2 cellular contexts compared by ENCODE assay signal in the genomic region with DNA sequence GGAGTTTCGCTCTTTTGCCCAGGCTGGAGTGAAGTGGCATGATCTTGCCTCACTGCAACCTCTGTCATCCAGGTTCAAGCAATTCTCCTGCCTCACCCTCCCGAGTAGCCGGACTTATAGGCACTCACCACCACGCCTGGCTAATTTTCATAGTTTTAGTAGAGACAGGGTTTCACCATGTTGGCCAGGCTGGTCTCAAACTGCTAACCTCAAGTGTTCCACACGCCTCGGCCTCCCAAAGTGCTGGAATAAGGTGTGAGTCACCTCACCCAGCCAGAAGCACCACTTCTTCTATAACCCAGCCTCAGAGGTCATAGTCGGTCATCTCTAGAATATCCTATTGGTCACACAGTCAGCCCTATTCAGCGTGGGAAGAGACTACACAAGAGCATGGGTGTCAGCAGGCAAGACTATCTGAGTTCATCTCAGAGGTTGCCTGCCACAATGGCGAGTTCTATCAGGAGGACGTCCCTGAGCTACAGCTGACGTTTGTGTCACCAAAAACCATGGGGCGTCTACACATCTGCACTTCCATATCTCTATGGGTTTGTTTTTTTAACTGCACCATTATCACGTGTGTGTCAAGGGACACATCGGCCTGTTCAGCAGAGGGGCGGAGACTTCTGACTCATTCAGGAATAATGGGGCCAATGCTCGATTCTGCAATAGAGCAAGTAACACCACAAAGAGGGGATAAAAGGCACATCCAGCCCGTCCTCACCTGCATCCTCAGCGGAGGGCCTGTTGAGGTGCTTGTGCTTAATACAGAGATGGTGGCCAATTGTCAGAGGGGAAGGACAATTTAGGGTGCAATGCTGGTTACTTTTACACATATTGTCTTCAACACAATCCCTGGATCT.
TF ChIP-seq lines count a peak whose summit lies in the region.

No MANE protein-coding gene starts in this region.

TF ChIP-seq in Ishikawa, 13 proteins besides CTCF, POLR2A, EP300 and RAD21 (continued from another document):
- TF ChIP-seq, protein P1, sequence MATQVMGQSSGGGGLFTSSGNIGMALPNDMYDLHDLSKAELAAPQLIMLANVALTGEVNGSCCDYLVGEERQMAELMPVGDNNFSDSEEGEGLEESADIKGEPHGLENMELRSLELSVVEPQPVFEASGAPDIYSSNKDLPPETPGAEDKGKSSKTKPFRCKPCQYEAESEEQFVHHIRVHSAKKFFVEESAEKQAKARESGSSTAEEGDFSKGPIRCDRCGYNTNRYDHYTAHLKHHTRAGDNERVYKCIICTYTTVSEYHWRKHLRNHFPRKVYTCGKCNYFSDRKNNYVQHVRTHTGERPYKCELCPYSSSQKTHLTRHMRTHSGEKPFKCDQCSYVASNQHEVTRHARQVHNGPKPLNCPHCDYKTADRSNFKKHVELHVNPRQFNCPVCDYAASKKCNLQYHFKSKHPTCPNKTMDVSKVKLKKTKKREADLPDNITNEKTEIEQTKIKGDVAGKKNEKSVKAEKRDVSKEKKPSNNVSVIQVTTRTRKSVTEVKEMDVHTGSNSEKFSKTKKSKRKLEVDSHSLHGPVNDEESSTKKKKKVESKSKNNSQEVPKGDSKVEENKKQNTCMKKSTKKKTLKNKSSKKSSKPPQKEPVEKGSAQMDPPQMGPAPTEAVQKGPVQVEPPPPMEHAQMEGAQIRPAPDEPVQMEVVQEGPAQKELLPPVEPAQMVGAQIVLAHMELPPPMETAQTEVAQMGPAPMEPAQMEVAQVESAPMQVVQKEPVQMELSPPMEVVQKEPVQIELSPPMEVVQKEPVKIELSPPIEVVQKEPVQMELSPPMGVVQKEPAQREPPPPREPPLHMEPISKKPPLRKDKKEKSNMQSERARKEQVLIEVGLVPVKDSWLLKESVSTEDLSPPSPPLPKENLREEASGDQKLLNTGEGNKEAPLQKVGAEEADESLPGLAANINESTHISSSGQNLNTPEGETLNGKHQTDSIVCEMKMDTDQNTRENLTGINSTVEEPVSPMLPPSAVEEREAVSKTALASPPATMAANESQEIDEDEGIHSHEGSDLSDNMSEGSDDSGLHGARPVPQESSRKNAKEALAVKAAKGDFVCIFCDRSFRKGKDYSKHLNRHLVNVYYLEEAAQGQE (IDR thresholded peaks at IDR 0.05; ENCODE audit: low read depth), result no peak

TF ChIP-seq in K562, 482 proteins besides CTCF, POLR2A, EP300 and RAD21 (continued from another document and continues in another):
- TF ChIP-seq ETS2 (tag; IDR thresholded peaks at IDR 0.05; ENCODE audit: borderline replicate concordance, poor library complexity, severe bottlenecking) (no peak), YBX1 (IDR thresholded peaks at IDR 0.05) (no peak), ZEB2 (IDR thresholded peaks at IDR 0.05) (peak; percentile 45; the same call in 1 of the 2 replicates), ESRRB (CRISPR knock-in tag; IDR thresholded peaks at IDR 0.05; ENCODE audit: borderline replicate concordance) (no peak), FOS (IDR thresholded peaks at IDR 0.05; ENCODE audit: extremely low read depth, insufficient read length) (peak; percentile 11), ZNF133 (CRISPR knock-in tag; IDR thresholded peaks at IDR 0.05) (no peak), ZNF764 (CRISPR knock-in tag; IDR thresholded peaks at IDR 0.05; ENCODE audit: low read depth) (no peak), ETV1 (tag; conservative IDR thresholded peaks at IDR 0.05; ENCODE audit: low read depth) (peak; percentile 15), SETDB1 (IDR thresholded peaks at IDR 0.05; ENCODE audit: low read length) (no peak), PHF8 (IDR thresholded peaks at IDR 0.05; ENCODE audit: borderline replicate concordance, low read length) (peak; percentile 33; the same call in 1 of the 2 replicates), ESRRA (IDR thresholded peaks at IDR 0.05; ENCODE audit: borderline replicate concordance, low read depth) (peak; percentile 94), ARID2 (IDR thresholded peaks at IDR 0.05) (no peak), FOXJ3 (CRISPR knock-in tag; IDR thresholded peaks at IDR 0.05) (no peak), ZBTB43 (CRISPR knock-in tag; IDR thresholded peaks at IDR 0.05) (no peak; the same call in 1 of the 2 replicates), TAF9B (IDR thresholded peaks at IDR 0.05; ENCODE audit: partially characterized antibody) (peak; percentile 99)
- TF ChIP-seq, protein P2, sequence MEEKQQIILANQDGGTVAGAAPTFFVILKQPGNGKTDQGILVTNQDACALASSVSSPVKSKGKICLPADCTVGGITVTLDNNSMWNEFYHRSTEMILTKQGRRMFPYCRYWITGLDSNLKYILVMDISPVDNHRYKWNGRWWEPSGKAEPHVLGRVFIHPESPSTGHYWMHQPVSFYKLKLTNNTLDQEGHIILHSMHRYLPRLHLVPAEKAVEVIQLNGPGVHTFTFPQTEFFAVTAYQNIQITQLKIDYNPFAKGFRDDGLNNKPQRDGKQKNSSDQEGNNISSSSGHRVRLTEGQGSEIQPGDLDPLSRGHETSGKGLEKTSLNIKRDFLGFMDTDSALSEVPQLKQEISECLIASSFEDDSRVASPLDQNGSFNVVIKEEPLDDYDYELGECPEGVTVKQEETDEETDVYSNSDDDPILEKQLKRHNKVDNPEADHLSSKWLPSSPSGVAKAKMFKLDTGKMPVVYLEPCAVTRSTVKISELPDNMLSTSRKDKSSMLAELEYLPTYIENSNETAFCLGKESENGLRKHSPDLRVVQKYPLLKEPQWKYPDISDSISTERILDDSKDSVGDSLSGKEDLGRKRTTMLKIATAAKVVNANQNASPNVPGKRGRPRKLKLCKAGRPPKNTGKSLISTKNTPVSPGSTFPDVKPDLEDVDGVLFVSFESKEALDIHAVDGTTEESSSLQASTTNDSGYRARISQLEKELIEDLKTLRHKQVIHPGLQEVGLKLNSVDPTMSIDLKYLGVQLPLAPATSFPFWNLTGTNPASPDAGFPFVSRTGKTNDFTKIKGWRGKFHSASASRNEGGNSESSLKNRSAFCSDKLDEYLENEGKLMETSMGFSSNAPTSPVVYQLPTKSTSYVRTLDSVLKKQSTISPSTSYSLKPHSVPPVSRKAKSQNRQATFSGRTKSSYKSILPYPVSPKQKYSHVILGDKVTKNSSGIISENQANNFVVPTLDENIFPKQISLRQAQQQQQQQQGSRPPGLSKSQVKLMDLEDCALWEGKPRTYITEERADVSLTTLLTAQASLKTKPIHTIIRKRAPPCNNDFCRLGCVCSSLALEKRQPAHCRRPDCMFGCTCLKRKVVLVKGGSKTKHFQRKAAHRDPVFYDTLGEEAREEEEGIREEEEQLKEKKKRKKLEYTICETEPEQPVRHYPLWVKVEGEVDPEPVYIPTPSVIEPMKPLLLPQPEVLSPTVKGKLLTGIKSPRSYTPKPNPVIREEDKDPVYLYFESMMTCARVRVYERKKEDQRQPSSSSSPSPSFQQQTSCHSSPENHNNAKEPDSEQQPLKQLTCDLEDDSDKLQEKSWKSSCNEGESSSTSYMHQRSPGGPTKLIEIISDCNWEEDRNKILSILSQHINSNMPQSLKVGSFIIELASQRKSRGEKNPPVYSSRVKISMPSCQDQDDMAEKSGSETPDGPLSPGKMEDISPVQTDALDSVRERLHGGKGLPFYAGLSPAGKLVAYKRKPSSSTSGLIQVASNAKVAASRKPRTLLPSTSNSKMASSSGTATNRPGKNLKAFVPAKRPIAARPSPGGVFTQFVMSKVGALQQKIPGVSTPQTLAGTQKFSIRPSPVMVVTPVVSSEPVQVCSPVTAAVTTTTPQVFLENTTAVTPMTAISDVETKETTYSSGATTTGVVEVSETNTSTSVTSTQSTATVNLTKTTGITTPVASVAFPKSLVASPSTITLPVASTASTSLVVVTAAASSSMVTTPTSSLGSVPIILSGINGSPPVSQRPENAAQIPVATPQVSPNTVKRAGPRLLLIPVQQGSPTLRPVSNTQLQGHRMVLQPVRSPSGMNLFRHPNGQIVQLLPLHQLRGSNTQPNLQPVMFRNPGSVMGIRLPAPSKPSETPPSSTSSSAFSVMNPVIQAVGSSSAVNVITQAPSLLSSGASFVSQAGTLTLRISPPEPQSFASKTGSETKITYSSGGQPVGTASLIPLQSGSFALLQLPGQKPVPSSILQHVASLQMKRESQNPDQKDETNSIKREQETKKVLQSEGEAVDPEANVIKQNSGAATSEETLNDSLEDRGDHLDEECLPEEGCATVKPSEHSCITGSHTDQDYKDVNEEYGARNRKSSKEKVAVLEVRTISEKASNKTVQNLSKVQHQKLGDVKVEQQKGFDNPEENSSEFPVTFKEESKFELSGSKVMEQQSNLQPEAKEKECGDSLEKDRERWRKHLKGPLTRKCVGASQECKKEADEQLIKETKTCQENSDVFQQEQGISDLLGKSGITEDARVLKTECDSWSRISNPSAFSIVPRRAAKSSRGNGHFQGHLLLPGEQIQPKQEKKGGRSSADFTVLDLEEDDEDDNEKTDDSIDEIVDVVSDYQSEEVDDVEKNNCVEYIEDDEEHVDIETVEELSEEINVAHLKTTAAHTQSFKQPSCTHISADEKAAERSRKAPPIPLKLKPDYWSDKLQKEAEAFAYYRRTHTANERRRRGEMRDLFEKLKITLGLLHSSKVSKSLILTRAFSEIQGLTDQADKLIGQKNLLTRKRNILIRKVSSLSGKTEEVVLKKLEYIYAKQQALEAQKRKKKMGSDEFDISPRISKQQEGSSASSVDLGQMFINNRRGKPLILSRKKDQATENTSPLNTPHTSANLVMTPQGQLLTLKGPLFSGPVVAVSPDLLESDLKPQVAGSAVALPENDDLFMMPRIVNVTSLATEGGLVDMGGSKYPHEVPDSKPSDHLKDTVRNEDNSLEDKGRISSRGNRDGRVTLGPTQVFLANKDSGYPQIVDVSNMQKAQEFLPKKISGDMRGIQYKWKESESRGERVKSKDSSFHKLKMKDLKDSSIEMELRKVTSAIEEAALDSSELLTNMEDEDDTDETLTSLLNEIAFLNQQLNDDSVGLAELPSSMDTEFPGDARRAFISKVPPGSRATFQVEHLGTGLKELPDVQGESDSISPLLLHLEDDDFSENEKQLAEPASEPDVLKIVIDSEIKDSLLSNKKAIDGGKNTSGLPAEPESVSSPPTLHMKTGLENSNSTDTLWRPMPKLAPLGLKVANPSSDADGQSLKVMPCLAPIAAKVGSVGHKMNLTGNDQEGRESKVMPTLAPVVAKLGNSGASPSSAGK (IDR thresholded peaks at IDR 0.05), result peak; percentile 93
- TF ChIP-seq, protein P3, sequence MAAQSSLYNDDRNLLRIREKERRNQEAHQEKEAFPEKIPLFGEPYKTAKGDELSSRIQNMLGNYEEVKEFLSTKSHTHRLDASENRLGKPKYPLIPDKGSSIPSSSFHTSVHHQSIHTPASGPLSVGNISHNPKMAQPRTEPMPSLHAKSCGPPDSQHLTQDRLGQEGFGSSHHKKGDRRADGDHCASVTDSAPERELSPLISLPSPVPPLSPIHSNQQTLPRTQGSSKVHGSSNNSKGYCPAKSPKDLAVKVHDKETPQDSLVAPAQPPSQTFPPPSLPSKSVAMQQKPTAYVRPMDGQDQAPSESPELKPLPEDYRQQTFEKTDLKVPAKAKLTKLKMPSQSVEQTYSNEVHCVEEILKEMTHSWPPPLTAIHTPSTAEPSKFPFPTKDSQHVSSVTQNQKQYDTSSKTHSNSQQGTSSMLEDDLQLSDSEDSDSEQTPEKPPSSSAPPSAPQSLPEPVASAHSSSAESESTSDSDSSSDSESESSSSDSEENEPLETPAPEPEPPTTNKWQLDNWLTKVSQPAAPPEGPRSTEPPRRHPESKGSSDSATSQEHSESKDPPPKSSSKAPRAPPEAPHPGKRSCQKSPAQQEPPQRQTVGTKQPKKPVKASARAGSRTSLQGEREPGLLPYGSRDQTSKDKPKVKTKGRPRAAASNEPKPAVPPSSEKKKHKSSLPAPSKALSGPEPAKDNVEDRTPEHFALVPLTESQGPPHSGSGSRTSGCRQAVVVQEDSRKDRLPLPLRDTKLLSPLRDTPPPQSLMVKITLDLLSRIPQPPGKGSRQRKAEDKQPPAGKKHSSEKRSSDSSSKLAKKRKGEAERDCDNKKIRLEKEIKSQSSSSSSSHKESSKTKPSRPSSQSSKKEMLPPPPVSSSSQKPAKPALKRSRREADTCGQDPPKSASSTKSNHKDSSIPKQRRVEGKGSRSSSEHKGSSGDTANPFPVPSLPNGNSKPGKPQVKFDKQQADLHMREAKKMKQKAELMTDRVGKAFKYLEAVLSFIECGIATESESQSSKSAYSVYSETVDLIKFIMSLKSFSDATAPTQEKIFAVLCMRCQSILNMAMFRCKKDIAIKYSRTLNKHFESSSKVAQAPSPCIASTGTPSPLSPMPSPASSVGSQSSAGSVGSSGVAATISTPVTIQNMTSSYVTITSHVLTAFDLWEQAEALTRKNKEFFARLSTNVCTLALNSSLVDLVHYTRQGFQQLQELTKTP (IDR thresholded peaks at IDR 0.05; ENCODE audit: low read depth in 1 of 2, partially characterized antibody in 2 of 2), result peak; percentile 59 to 83
- TF ChIP-seq, protein P4, sequence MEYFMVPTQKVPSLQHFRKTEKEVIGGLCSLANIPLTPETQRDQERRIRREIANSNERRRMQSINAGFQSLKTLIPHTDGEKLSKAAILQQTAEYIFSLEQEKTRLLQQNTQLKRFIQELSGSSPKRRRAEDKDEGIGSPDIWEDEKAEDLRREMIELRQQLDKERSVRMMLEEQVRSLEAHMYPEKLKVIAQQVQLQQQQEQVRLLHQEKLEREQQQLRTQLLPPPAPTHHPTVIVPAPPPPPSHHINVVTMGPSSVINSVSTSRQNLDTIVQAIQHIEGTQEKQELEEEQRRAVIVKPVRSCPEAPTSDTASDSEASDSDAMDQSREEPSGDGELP (CRISPR knock-in tag; IDR thresholded peaks at IDR 0.05; ENCODE audit: borderline replicate concordance), result peak; percentile 100
- TF ChIP-seq, protein P5, sequence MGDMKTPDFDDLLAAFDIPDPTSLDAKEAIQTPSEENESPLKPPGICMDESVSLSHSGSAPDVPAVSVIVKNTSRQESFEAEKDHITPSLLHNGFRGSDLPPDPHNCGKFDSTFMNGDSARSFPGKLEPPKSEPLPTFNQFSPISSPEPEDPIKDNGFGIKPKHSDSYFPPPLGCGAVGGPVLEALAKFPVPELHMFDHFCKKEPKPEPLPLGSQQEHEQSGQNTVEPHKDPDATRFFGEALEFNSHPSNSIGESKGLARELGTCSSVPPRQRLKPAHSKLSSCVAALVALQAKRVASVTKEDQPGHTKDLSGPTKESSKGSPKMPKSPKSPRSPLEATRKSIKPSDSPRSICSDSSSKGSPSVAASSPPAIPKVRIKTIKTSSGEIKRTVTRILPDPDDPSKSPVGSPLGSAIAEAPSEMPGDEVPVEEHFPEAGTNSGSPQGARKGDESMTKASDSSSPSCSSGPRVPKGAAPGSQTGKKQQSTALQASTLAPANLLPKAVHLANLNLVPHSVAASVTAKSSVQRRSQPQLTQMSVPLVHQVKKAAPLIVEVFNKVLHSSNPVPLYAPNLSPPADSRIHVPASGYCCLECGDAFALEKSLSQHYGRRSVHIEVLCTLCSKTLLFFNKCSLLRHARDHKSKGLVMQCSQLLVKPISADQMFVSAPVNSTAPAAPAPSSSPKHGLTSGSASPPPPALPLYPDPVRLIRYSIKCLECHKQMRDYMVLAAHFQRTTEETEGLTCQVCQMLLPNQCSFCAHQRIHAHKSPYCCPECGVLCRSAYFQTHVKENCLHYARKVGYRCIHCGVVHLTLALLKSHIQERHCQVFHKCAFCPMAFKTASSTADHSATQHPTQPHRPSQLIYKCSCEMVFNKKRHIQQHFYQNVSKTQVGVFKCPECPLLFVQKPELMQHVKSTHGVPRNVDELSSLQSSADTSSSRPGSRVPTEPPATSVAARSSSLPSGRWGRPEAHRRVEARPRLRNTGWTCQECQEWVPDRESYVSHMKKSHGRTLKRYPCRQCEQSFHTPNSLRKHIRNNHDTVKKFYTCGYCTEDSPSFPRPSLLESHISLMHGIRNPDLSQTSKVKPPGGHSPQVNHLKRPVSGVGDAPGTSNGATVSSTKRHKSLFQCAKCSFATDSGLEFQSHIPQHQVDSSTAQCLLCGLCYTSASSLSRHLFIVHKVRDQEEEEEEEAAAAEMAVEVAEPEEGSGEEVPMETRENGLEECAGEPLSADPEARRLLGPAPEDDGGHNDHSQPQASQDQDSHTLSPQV (IDR thresholded peaks at IDR 0.05), result peak; percentile 97
